In genomic region chr3:165744025-165744424, GRCh38 we compare ENCODE assay signal across 20 cellular contexts.
DNase-seq lines count a peak whose midpoint lies in the region; ATAC-seq, FAIRE-seq and TF ChIP-seq lines count a peak whose summit lies in the region.
"Had no signal": no experiment of that assay in that cellular context is flagged by ENCODE, and none has a peak within 500 bp of the region (broad histone marks: within the 10 kb centered on the region; RNA-seq: fewer than 3 reads in every experiment).

No MANE protein-coding gene starts in this region.

- SMC1A ChIA-PET in GM12878 (lab: Charles Lee; ENCODE audit: uncharacterized antibody, unreplicated experiment), result interaction anchor here (1.1 kb wide), 1 partner anchor 12 kb away, joined by 3 read pairs; no protein-coding TSS in a partner anchor

- no peaks in the 10 kb centered on the region for H3K79me2 ChIP-seq in GM12878 (ENCODE audit: control insufficient read depth, insufficient read depth, low read length)

- H3K27me3 Mint-ChIP-seq in natural killer cell treated with Interleukin-12 subunit alpha and Interleukin-12 subunit beta and Interleukin-15 and Interleukin-18, amount 100 ng/mL, for 72 hours, result no peaks in the 10 kb centered on the region
- H3K27me3 Mint-ChIP-seq: B cell, IgD-negative memory B cell had no signal

- H4K20me1 ChIP-seq in GM12878 (ENCODE audit: control insufficient read depth, insufficient read depth), result no peaks in the 10 kb centered on the region
- H4K20me1 ChIP-seq: BLaER1 treated with 17β-estradiol and CSF1 and Interleukin-3, amounts not matched to agents 10 nM and 100 nM had no signal

- ATAC-seq in GM12878 (peak; percentile 59), left colon (peak; percentile 91), HG02970 (IDR thresholded peaks at IDR 0.05; ENCODE audit: low FRiP score, unreplicated experiment) (no peak)
- no peak for ATAC-seq in natural killer cell treated with Interleukin-12 subunit alpha and Interleukin-12 subunit beta and Interleukin-15 and Interleukin-18, amount 100 ng/mL, for 72 hours
- ATAC-seq: CD8-positive, alpha-beta T cell; HCT116; HepG2 had no signal

- 75% methylated on average over 3 of the region's 3 CpGs for WGBS in GM12878 (ENCODE audit: insufficient coverage, insufficient replicate concordance, low lambda C conversion rate, missing lambda C conversion rate)
- 24 to 66% (median 54%) methylated on average over 3 of the region's 3 CpGs for WGBS in small intestine, 3 donors

- no peak for TF ChIP-seq EP300 in GM12878 (IDR thresholded peaks at IDR 0.05; ENCODE audit: borderline replicate concordance in 1 of 2, control insufficient read depth in 1 of 2, low read depth in 2 of 2, low read length in 2 of 2)

- H3K4me3 ChIP-seq in GM12878, result no peak overlapping the region
- no peak overlapping the region for H3K4me3 ChIP-seq in small intestine (ENCODE audit: low read depth in 1 of 2, low read length in 2 of 2)
- H3K4me3 ChIP-seq: BLaER1 treated with 17β-estradiol and CSF1 and Interleukin-3, amounts not matched to agents 10 nM and 100 nM had no signal

- peaks cover 7% of the 10 kb centered on the region for H3K9me3 Mint-ChIP-seq in natural killer cell treated with Interleukin-12 subunit alpha and Interleukin-12 subunit beta and Interleukin-15 and Interleukin-18, amount 100 ng/mL, for 72 hours

- no peaks in the 10 kb centered on the region for H3K9me3 ChIP-seq in GM12878 (replicated peaks; ENCODE audit: control insufficient read depth, insufficient read depth, low read length)
- H3K9me3 ChIP-seq in small intestine (ENCODE audit: control insufficient read depth, low read depth), result no peaks in the 10 kb centered on the region
- H3K9me3 ChIP-seq: BLaER1 treated with 17β-estradiol and CSF1 and Interleukin-3, amounts not matched to agents 10 nM and 100 nM had no signal

- BruUV-seq in GM12878 (replicated peaks; lab: Mats Ljungman, UMichigan), result no TSS peak

- H3K9ac ChIP-seq in GM12878 (ENCODE audit: control insufficient read depth, insufficient read depth, low read length), result no peak overlapping the region
- H3K9ac ChIP-seq: BLaER1 treated with 17β-estradiol and CSF1 and Interleukin-3, amounts not matched to agents 10 nM and 100 nM had no signal

- CTCF ChIA-PET in GM12878 (lab: Yijun Ruan, JAX), result no interaction called here

- intact Hi-C loops in GM12878 (cut with micrococcal nuclease; ENCODE audit: unreplicated experiment) (no loop called here), left colon (cut with DNase I, micrococcal nuclease) (no loop called here)

- H3K36me3 ChIP-seq in GM12878 (ENCODE audit: control insufficient read depth in 2 of 2, insufficient read depth in 2 of 2, low read length in 1 of 2), result no peaks in the 10 kb centered on the region
- H3K36me3 ChIP-seq in small intestine (ENCODE audit: control insufficient read depth in 2 of 2, insufficient read depth in 2 of 2, low read length in 2 of 2), result no peaks in the 10 kb centered on the region
- H3K36me3 ChIP-seq: BLaER1 treated with 17β-estradiol and CSF1 and Interleukin-3, amounts not matched to agents 10 nM and 100 nM had no signal

- no peak overlapping the region for H3K4me3 Mint-ChIP-seq in natural killer cell treated with Interleukin-12 subunit alpha and Interleukin-12 subunit beta and Interleukin-15 and Interleukin-18, amount 100 ng/mL, for 72 hours
- H3K4me3 Mint-ChIP-seq: B cell; CD8-positive, alpha-beta T cell; HFFc6; IgD-negative memory B cell had no signal

- no peak for TF ChIP-seq RAD21 in GM12878 (IDR thresholded peaks at IDR 0.05; ENCODE audit: insufficient read depth, low read depth, low read length)

- POLR2A ChIA-PET in GM12878 (lab: Charles Lee), result no interaction called here

- in situ Hi-C loops in GM12878 (cut with MboI), result no loop called here

- no peak for FAIRE-seq in GM12878 (lab: Jason Lieb, UNC)
- no peak for FAIRE-seq in small intestine (lab: Jason Lieb, UNC)
- FAIRE-seq: G401.6, GM12892, GM18507, HepG2 had no signal

- no peak for TF ChIP-seq CTCF in GM12878 (IDR thresholded peaks at IDR 0.05 in 2 of 3, conservative IDR thresholded peaks at IDR 0.05 in 1 of 3; ENCODE audit: control insufficient read depth in 2 of 3, extremely low read depth in 1 of 3, insufficient read depth in 1 of 3, low read depth in 3 of 3, low read length in 3 of 3)

- H3K4me1 ChIP-seq in GM12878 (ENCODE audit: control insufficient read depth, insufficient read depth, low read length), result no peaks in the 10 kb centered on the region
- H3K4me1 ChIP-seq in small intestine (ENCODE audit: control insufficient read depth in 2 of 2, insufficient read depth in 1 of 2, low read depth in 1 of 2, low read length in 1 of 2), result no peaks in the 10 kb centered on the region
- H3K4me1 ChIP-seq: BLaER1 treated with 17β-estradiol and CSF1 and Interleukin-3, amounts not matched to agents 10 nM and 100 nM had no signal

- no peaks in the 10 kb centered on the region for H3K36me3 Mint-ChIP-seq in natural killer cell treated with Interleukin-12 subunit alpha and Interleukin-12 subunit beta and Interleukin-15 and Interleukin-18, amount 100 ng/mL, for 72 hours
- H3K36me3 Mint-ChIP-seq: CD8-positive, alpha-beta T cell; IgD-negative memory B cell had no signal

- H3K27me3 ChIP-seq in GM12878 (replicated peaks in 1 of 2; ENCODE audit: control insufficient read depth in 2 of 2, insufficient read depth in 2 of 2, low read length in 1 of 2) (no peaks in the 10 kb centered on the region), small intestine (ENCODE audit: control insufficient read depth in 2 of 2, insufficient read depth in 2 of 2, low read length in 2 of 2) (no peaks in the 10 kb centered on the region)
- H3K27me3 ChIP-seq: BLaER1 treated with 17β-estradiol and CSF1 and Interleukin-3, amounts not matched to agents 10 nM and 100 nM had no signal

- peak; percentile 14 for DNase-seq in LoVo (ENCODE audit: low spot score)
- no peak for DNase-seq in GM12878 (ENCODE audit: low read depth, low spot score)
- DNase-seq in left colon, result no peak
- peak; percentile 53 for DNase-seq in small intestine
- DNase-seq in NCI-H1417 treated with DMSO at 0.1 percent for 48 hours (lab: John Stamatoyannopoulos, UW), result no peak
- no peak for DNase-seq in natural killer cell treated with Interleukin-12 subunit alpha and Interleukin-12 subunit beta and Interleukin-15 and Interleukin-18, amount 100 ng/mL, for 72 hours (ENCODE audit: low spot score)
- DNase-seq: Calu3; CD8-positive, alpha-beta T cell; GOT3; H7; HFFc6 had no signal

- H3K27ac Mint-ChIP-seq in natural killer cell treated with Interleukin-12 subunit alpha and Interleukin-12 subunit beta and Interleukin-15 and Interleukin-18, amount 100 ng/mL, for 72 hours, result no peak overlapping the region
- H3K27ac Mint-ChIP-seq: B cell; CD8-positive, alpha-beta T cell; HFFc6; IgD-negative memory B cell had no signal

- no peak overlapping the region for H3K4me2 ChIP-seq in GM12878 (ENCODE audit: control insufficient read depth, insufficient read depth)
- H3K4me2 ChIP-seq: BLaER1 treated with 17β-estradiol and CSF1 and Interleukin-3, amounts not matched to agents 10 nM and 100 nM had no signal

- no peaks in the 10 kb centered on the region for H3K4me1 Mint-ChIP-seq in natural killer cell treated with Interleukin-12 subunit alpha and Interleukin-12 subunit beta and Interleukin-15 and Interleukin-18, amount 100 ng/mL, for 72 hours (ENCODE audit: low read depth in 2 of 2)
- H3K4me1 Mint-ChIP-seq: B cell, IgD-negative memory B cell had no signal

- H2AFZ ChIP-seq in GM12878 (ENCODE audit: control insufficient read depth, low read depth, low read length), result no peak overlapping the region

- H3K27ac ChIP-seq in GM12878 (ENCODE audit: control insufficient read depth, insufficient read depth), result no peak overlapping the region
- no peak overlapping the region for H3K27ac ChIP-seq in small intestine (ENCODE audit: low read depth in 1 of 2, low read length in 1 of 2)
- H3K27ac ChIP-seq: BLaER1 treated with 17β-estradiol and CSF1 and Interleukin-3, amounts not matched to agents 10 nM and 100 nM had no signal

- RAD21 ChIA-PET in GM12878 (lab: Charles Lee; ENCODE audit: unreplicated experiment), result no interaction called here

- TF ChIP-seq POLR2A in GM12878 (IDR thresholded peaks at IDR 0.05; ENCODE audit: low read depth, low read length), result no peak

TF ChIP-seq in GM12878, 131 proteins besides CTCF, POLR2A, EP300 and RAD21 (continues in another document):
- TF ChIP-seq BCLAF1 (IDR thresholded peaks at IDR 0.05) (no peak), MXI1 (IDR thresholded peaks at IDR 0.05; ENCODE audit: low read depth, low read length) (no peak), BCL3 (IDR thresholded peaks at IDR 0.05; ENCODE audit: borderline replicate concordance, insufficient read depth, low read depth, low read length, poor library complexity, severe bottlenecking) (no peak), CREB1 (IDR thresholded peaks at IDR 0.05; ENCODE audit: low read depth) (no peak), KAT2A (conservative IDR thresholded peaks at IDR 0.05; ENCODE audit: control insufficient read depth, low read depth, low read length) (no peak), ZSCAN29 (IDR thresholded peaks at IDR 0.05) (no peak)

Comparison
In these comparisons a context has a peak if more than half of its experiments do, and no peak if none do; other contexts are left out.
1. DNase-seq: peak in LoVo (single experiment) and small intestine (single experiment); none in GM12878 (single experiment), left colon (0 of 2), NCI-H1417 treated with DMSO at 0.1 percent for 48 hours (single experiment) and natural killer cell treated with Interleukin-12 subunit alpha and Interleukin-12 subunit beta and Interleukin-15 and Interleukin-18, amount 100 ng/mL, for 72 hours (single experiment).
2. ATAC-seq: peak in GM12878 (single experiment) and left colon (single experiment); none in HG02970 (single experiment) and natural killer cell treated with Interleukin-12 subunit alpha and Interleukin-12 subunit beta and Interleukin-15 and Interleukin-18, amount 100 ng/mL, for 72 hours (0 of 2).